In genomic region chr17:42119301-42119700, GRCh38 we compare ENCODE assay signal across 19 cellular contexts. TPM values are rescaled to one million over a fixed set of nuclear protein-coding genes. Genes with fewer than 3 reads are reported as not detected.
DNase-seq lines count a peak whose midpoint lies in the region; ATAC-seq, FAIRE-seq and TF ChIP-seq lines count a peak whose summit lies in the region.
"Had no signal": no experiment of that assay in that cellular context is flagged by ENCODE, and none has a peak within 500 bp of the region (broad histone marks: within the 10 kb centered on the region; RNA-seq: fewer than 3 reads in every experiment).

No MANE protein-coding gene starts in this region.

- SMC1A ChIA-PET in GM12878 (lab: Charles Lee; ENCODE audit: uncharacterized antibody, unreplicated experiment): interaction anchor here (1.1 to 5.2 kb wide), 8 partner anchors 11 to 155 kb away, joined by 3 to 53 read pairs (median 6); partner anchors contain the start of genes CNP, KCNH4 and NKIRAS2

- no peak for TF ChIP-seq RAD21 in GM12878 (IDR thresholded peaks at IDR 0.05; ENCODE audit: insufficient read depth, low read depth, low read length)

- intact Hi-C loops in natural killer cell (cut with micrococcal nuclease) (loop anchor here (5.0 kb wide), 1 partner anchor 382 kb away; no protein-coding TSS in a partner anchor), GM12878 (cut with micrococcal nuclease; ENCODE audit: unreplicated experiment) (no loop called here), vagina (cut with DNase I) (no loop called here)

- peak overlapping the region; percentile 94 for H3K4me3 ChIP-seq in Loucy (ENCODE audit: low read length, poor library complexity, severe bottlenecking)
- H3K4me3 ChIP-seq in GM12878: no peak overlapping the region
- H3K4me3 ChIP-seq in vagina: no peak overlapping the region
- no peak overlapping the region for H3K4me3 ChIP-seq in Peyer's patch
- H3K4me3 ChIP-seq: ascending aorta had no signal

- in situ Hi-C loops in GM12878 (cut with MboI): no loop called here

- TSS peak; percentile 77 for BruUV-seq in GM12878 (replicated peaks; lab: Mats Ljungman, UMichigan)

- CTCF ChIA-PET in GM12878 (lab: Yijun Ruan, JAX): interaction anchor here (0.6 to 7.1 kb wide), 18 partner anchors 8 to 444 kb away, joined by 3 to 138 read pairs (median 5); partner anchors contain the start of genes CNP, KCNH4, NKIRAS2 and RAB5C

- H3K36me3 ChIP-seq in Loucy (ENCODE audit: insufficient read depth, low read length) (peaks cover 6% of the 10 kb centered on the region; the same call in 1 of the 2 replicates), GM12878 (ENCODE audit: control insufficient read depth in 2 of 2, insufficient read depth in 2 of 2, low read length in 1 of 2) (peaks cover 6 to 8% of the 10 kb centered on the region in 2 experiments; a peak in 3 of 4 replicates), vagina (peaks cover 0 to 18% of the 10 kb centered on the region in 2 donors), Peyer's patch (no peaks in the 10 kb centered on the region)

- H3K36me3 Mint-ChIP-seq in natural killer cell: no peaks in the 10 kb centered on the region
- H3K36me3 Mint-ChIP-seq in natural killer cell treated with Interleukin-12 subunit alpha and Interleukin-12 subunit beta and Interleukin-15 and Interleukin-18, amount 100 ng/mL, for 72 hours: no peaks in the 10 kb centered on the region

- TF ChIP-seq POLR2A in GM12878 (IDR thresholded peaks at IDR 0.05; ENCODE audit: low read depth, low read length) (no peak), vagina (IDR thresholded peaks at IDR 0.05) (no peak), Peyer's patch (IDR thresholded peaks at IDR 0.05) (no peak)

- H3K4me1 Mint-ChIP-seq in natural killer cell: peaks cover 5 to 24% of the 10 kb centered on the region in 2 donors
- H3K4me1 Mint-ChIP-seq in natural killer cell treated with Interleukin-12 subunit alpha and Interleukin-12 subunit beta and Interleukin-15 and Interleukin-18, amount 100 ng/mL, for 72 hours (ENCODE audit: low read depth in 2 of 2): peaks cover 19 to 27% of the 10 kb centered on the region in 2 donors

- H3K27me3 ChIP-seq in Loucy (ENCODE audit: insufficient read depth, low read length, poor library complexity, severe bottlenecking): no peaks in the 10 kb centered on the region
- H3K27me3 ChIP-seq in GM12878 (replicated peaks in 1 of 2; ENCODE audit: control insufficient read depth in 2 of 2, insufficient read depth in 2 of 2, low read length in 1 of 2): no peaks in the 10 kb centered on the region
- no peaks in the 10 kb centered on the region for H3K27me3 ChIP-seq in vagina
- no peaks in the 10 kb centered on the region for H3K27me3 ChIP-seq in Peyer's patch
- H3K27me3 ChIP-seq: ascending aorta, foreskin keratinocyte had no signal

- H3K4me3 Mint-ChIP-seq in natural killer cell: peak overlapping the region; percentile 13
- no peak overlapping the region for H3K4me3 Mint-ChIP-seq in natural killer cell treated with Interleukin-12 subunit alpha and Interleukin-12 subunit beta and Interleukin-15 and Interleukin-18, amount 100 ng/mL, for 72 hours

- H3K9me3 ChIP-seq in Loucy (ENCODE audit: insufficient read depth, low read depth, low read length): no peaks in the 10 kb centered on the region
- no peaks in the 10 kb centered on the region; the same call in 2 of the 3 replicates for H3K9me3 ChIP-seq in GM12878 (replicated peaks; ENCODE audit: control insufficient read depth, insufficient read depth, low read length)
- H3K9me3 ChIP-seq in vagina: no peaks in the 10 kb centered on the region
- no peaks in the 10 kb centered on the region for H3K9me3 ChIP-seq in Peyer's patch
- H3K9me3 ChIP-seq: ascending aorta, psoas muscle had no signal

- DNase-seq in natural killer cell (no peak), GM12878 (ENCODE audit: low read depth, low spot score) (no peak), vagina (ENCODE audit: extremely low spot score in 2 of 2) (no peak), Peyer's patch (no peak), NCI-H146 (lab: John Stamatoyannopoulos, UW) (no peak)
- no peak for DNase-seq in natural killer cell treated with Interleukin-12 subunit alpha and Interleukin-12 subunit beta and Interleukin-15 and Interleukin-18, amount 100 ng/mL, for 72 hours (ENCODE audit: low spot score)
- no peak for DNase-seq in stimulated activated CD4-positive, alpha-beta T cell treated with anti-CD3 and anti-CD28 coated beads, Interleukin-2, amount 100 ng/mL, for 48 hours
- DNase-seq: cerebellar nuclear complex, foreskin keratinocyte, left ventricle myocardium superior, NCI-H2029 treated with DMSO at 0.1 percent for 48 hours, PC-3, psoas muscle, SIG-M5 had no signal

- H3F3A ChIP-seq in Loucy (ENCODE audit: low read depth): no peaks in the 10 kb centered on the region

- RAD21 ChIA-PET in GM12878 (lab: Charles Lee; ENCODE audit: unreplicated experiment): interaction anchor here (1.1 to 4.7 kb wide), 7 partner anchors 54 to 287 kb away, joined by 4 to 78 read pairs (median 7); partner anchors contain the start of gene KCNH4

- peak overlapping the region; percentile 89 for H3K4me2 ChIP-seq in Loucy (ENCODE audit: low read depth, low read length, poor library complexity, severe bottlenecking)
- no peak overlapping the region; the same call in 1 of the 2 replicates for H3K4me2 ChIP-seq in GM12878 (ENCODE audit: control insufficient read depth, insufficient read depth)

- H2AFZ ChIP-seq in Loucy (ENCODE audit: low read length) (no peak overlapping the region), GM12878 (ENCODE audit: control insufficient read depth, low read depth, low read length) (no peak overlapping the region)

- POLR2A ChIA-PET in GM12878 (lab: Charles Lee): interaction anchor here (0.5 to 3.0 kb wide), 8 partner anchors 35 to 174 kb away, joined by 3 to 15 read pairs (median 6); partner anchors contain the start of genes CNP and KCNH4

- H3K4me1 ChIP-seq in Loucy (ENCODE audit: insufficient read depth, low read length, poor library complexity, severe bottlenecking) (peaks cover 13% of the 10 kb centered on the region), GM12878 (ENCODE audit: control insufficient read depth, insufficient read depth, low read length) (peaks cover 17% of the 10 kb centered on the region), vagina (peaks cover 35% of the 10 kb centered on the region), Peyer's patch (peaks cover 0 to 37% (median 4%) of the 10 kb centered on the region in 4 donors)

- H3K27me3 Mint-ChIP-seq in natural killer cell (ENCODE audit: low read depth in 2 of 2): no peaks in the 10 kb centered on the region
- H3K27me3 Mint-ChIP-seq in natural killer cell treated with Interleukin-12 subunit alpha and Interleukin-12 subunit beta and Interleukin-15 and Interleukin-18, amount 100 ng/mL, for 72 hours: no peaks in the 10 kb centered on the region
- H3K27me3 Mint-ChIP-seq: activated naive CD8-positive, alpha-beta T cell had no signal

- H3K27ac ChIP-seq in GM12878 (ENCODE audit: control insufficient read depth, insufficient read depth) (no peak overlapping the region), vagina (peak overlapping the region; percentile 3), Peyer's patch (peak overlapping the region in 1 of 4 donors; percentile 19)
- H3K27ac ChIP-seq: ascending aorta, foreskin keratinocyte, psoas muscle had no signal

- 85% methylated on average over 18 of the region's 18 CpGs for WGBS in GM12878 (ENCODE audit: insufficient coverage, insufficient replicate concordance, low lambda C conversion rate, missing lambda C conversion rate)

- peak overlapping the region; percentile 44 for H3K9ac ChIP-seq in Loucy (ENCODE audit: low read depth, low read length, poor library complexity, severe bottlenecking)
- no peak overlapping the region for H3K9ac ChIP-seq in GM12878 (ENCODE audit: control insufficient read depth, insufficient read depth, low read length)

- H3K9me2 ChIP-seq in Loucy (replicated peaks; ENCODE audit: low read depth, low read length): no peaks in the 10 kb centered on the region

- H4K20me1 ChIP-seq in Loucy (ENCODE audit: insufficient read depth, low read length, poor library complexity, severe bottlenecking): no peaks in the 10 kb centered on the region
- no peaks in the 10 kb centered on the region for H4K20me1 ChIP-seq in GM12878 (ENCODE audit: control insufficient read depth, insufficient read depth)

- H3K79me2 ChIP-seq in Loucy (ENCODE audit: insufficient read depth, low read length) (peaks cover 15% of the 10 kb centered on the region; the same call in 1 of the 2 replicates), GM12878 (ENCODE audit: control insufficient read depth, insufficient read depth, low read length) (peaks cover 2% of the 10 kb centered on the region; the same call in 1 of the 2 replicates)

- no peak for TF ChIP-seq EP300 in GM12878 (IDR thresholded peaks at IDR 0.05; ENCODE audit: borderline replicate concordance in 1 of 2, control insufficient read depth in 1 of 2, low read depth in 2 of 2, low read length in 2 of 2)

- FAIRE-seq in GM12878 (lab: Jason Lieb, UNC): no peak

- ATAC-seq in natural killer cell (no peak), GM12878 (no peak)
- no peak for ATAC-seq in natural killer cell treated with Interleukin-12 subunit alpha and Interleukin-12 subunit beta and Interleukin-15 and Interleukin-18, amount 100 ng/mL, for 72 hours
- ATAC-seq: foreskin keratinocyte, left ventricle myocardium superior, PC-3, psoas muscle had no signal

- TF ChIP-seq CTCF in natural killer cell (IDR thresholded peaks at IDR 0.05) (no peak), Loucy (conservative IDR thresholded peaks at IDR 0.05; ENCODE audit: low read length) (no peak), GM12878 (IDR thresholded peaks at IDR 0.05 in 2 of 3, conservative IDR thresholded peaks at IDR 0.05 in 1 of 3; ENCODE audit: control insufficient read depth in 2 of 3, extremely low read depth in 1 of 3, insufficient read depth in 1 of 3, low read depth in 3 of 3, low read length in 3 of 3) (no peak), vagina (IDR thresholded peaks at IDR 0.05) (no peak), Peyer's patch (IDR thresholded peaks at IDR 0.05) (no peak)

- H3K9me3 Mint-ChIP-seq in natural killer cell: no peaks in the 10 kb centered on the region
- H3K9me3 Mint-ChIP-seq in natural killer cell treated with Interleukin-12 subunit alpha and Interleukin-12 subunit beta and Interleukin-15 and Interleukin-18, amount 100 ng/mL, for 72 hours: no peaks in the 10 kb centered on the region

- H3K27ac Mint-ChIP-seq in natural killer cell: no peak overlapping the region
- H3K27ac Mint-ChIP-seq in natural killer cell treated with Interleukin-12 subunit alpha and Interleukin-12 subunit beta and Interleukin-15 and Interleukin-18, amount 100 ng/mL, for 72 hours: no peak overlapping the region

RNA-seq across cellular contexts. Expression of gene KAT2A, which starts 1.9 kb away (rescaled TPM):
- total RNA-seq in natural killer cell (10 to 100 TPM; 29.6 to 32.8 (median 29.9) TPM), GM12878 (2014; rRNA removed) (12.6 and 16.3 TPM in 2 replicates), GM12878 (2014; rRNA removed; fragmentation: Illumina TruSeq; extraction: Trizol) (12.3 and 12.9 TPM in 2 replicates), GM12878 (2021) (31.9 and 33.3 TPM in 2 replicates), vagina (63.1 TPM), Peyer's patch (100 to 1,000 TPM in 1 of 4 donors, 10 to 100 TPM in 2, 1 to 10 TPM in 1; 9.8 to 172 (median 38.4) TPM)
- 10 to 100 TPM; 16.5 to 56.5 TPM for total RNA-seq in natural killer cell treated with Interleukin-12 subunit alpha and Interleukin-12 subunit beta and Interleukin-15 and Interleukin-18, amount 100 ng/mL, for 72 hours
- 42.6 and 59.8 TPM in 2 replicates for total RNA-seq in GM12878 (2013; cell fraction: nucleolus; rRNA removed)
- 15.8 TPM for polyA plus RNA-seq in GM12878 (2011; ENCODE audit: low read depth)
- polyA plus RNA-seq in GM12878 (2011; rRNA removed) (25.8 and 46.1 TPM in 2 replicates), GM12878 (2014; fragmentation: Illumina TruSeq; extraction: Trizol) (17.1 and 25.7 TPM in 2 replicates), GM12878 (2014; fragmentation: Nextera tagmentation; extraction: Ambion mirVana) (1 to 10 TPM in 1 of 2 experiments, under 1 TPM in 1; 0.85 to 3.0 TPM), GM12878 (2014; rRNA removed) (47.5 and 52.3 TPM in 2 replicates), GM12878 (2016; fragmentation: Nextera tagmentation; extraction: Ambion mirVana) (10 to 100 TPM; 11.0 to 12.6 TPM)
- polyA plus RNA-seq in GM12878 (2011; cell fraction: cytosol; rRNA removed): 33.4 and 45.6 TPM in 2 replicates
- polyA plus RNA-seq in GM12878 (2011; cell fraction: nucleus; rRNA removed): 433 and 500 TPM in 2 replicates
- 26.4 and 29.6 TPM in 2 replicates for polyA plus RNA-seq in GM12878 (2012)
- 15.8 and 20.1 TPM in 2 replicates for polyA minus RNA-seq in GM12878 (2011; rRNA and poly(A)+ RNA removed)
- 11.9 TPM in 2 replicates for polyA minus RNA-seq in GM12878 (2011; cell fraction: cytosol; rRNA and poly(A)+ RNA removed)
- polyA minus RNA-seq in GM12878 (2011; cell fraction: nucleus; rRNA and poly(A)+ RNA removed): 26.1 and 36.8 TPM in 2 replicates
- total RNA-seq: PC-3 had no signal

RNA-seq across cellular contexts. Expression of gene HSPB9, which starts 3.3 kb away (rescaled TPM):
- total RNA-seq in natural killer cell (not detected), GM12878 (2014; rRNA removed) (not detected in 2 replicates), GM12878 (2014; rRNA removed; fragmentation: Illumina TruSeq; extraction: Trizol) (not detected in 2 replicates), GM12878 (2021) (not detected in 2 replicates), vagina (1.2 TPM), Peyer's patch (not detected)
- total RNA-seq in natural killer cell treated with Interleukin-12 subunit alpha and Interleukin-12 subunit beta and Interleukin-15 and Interleukin-18, amount 100 ng/mL, for 72 hours: not detected
- not detected in 2 replicates for total RNA-seq in GM12878 (2013; cell fraction: nucleolus; rRNA removed)
- polyA plus RNA-seq in GM12878 (2011; ENCODE audit: low read depth): 0.13 TPM
- polyA plus RNA-seq in GM12878 (2011; rRNA removed) (0.04 and 0.07 TPM in 2 replicates), GM12878 (2014; fragmentation: Illumina TruSeq; extraction: Trizol) (not detected in 2 replicates), GM12878 (2014; fragmentation: Nextera tagmentation; extraction: Ambion mirVana) (not detected), GM12878 (2014; rRNA removed) (not detected in 2 replicates), GM12878 (2016; fragmentation: Nextera tagmentation; extraction: Ambion mirVana) (under 1 TPM; 0.11 to 0.40 TPM)
- 0.07 and 0.09 TPM in 2 replicates for polyA plus RNA-seq in GM12878 (2011; cell fraction: cytosol; rRNA removed)
- 0.81 and 1.4 TPM in 2 replicates for polyA plus RNA-seq in GM12878 (2011; cell fraction: nucleus; rRNA removed)
- 0.26 and 0.27 TPM in 2 replicates for polyA plus RNA-seq in GM12878 (2012)
- polyA minus RNA-seq in GM12878 (2011; rRNA and poly(A)+ RNA removed): not detected in 2 replicates
- not detected in 2 replicates for polyA minus RNA-seq in GM12878 (2011; cell fraction: cytosol; rRNA and poly(A)+ RNA removed)
- 0.12 TPM in 1 of 2 replicates, not detected in the other for polyA minus RNA-seq in GM12878 (2011; cell fraction: nucleus; rRNA and poly(A)+ RNA removed)
- total RNA-seq: ascending aorta, foreskin keratinocyte, mononuclear cell, PC-3, temporal lobe had no signal
- polyA plus RNA-seq: foreskin keratinocyte had no signal

RNA-seq across cellular contexts. Expression of gene DHX58, which starts 6.8 kb away (rescaled TPM):
- total RNA-seq in natural killer cell: 10 to 100 TPM; 22.0 to 29.0 (median 24.5) TPM
- total RNA-seq in natural killer cell treated with Interleukin-12 subunit alpha and Interleukin-12 subunit beta and Interleukin-15 and Interleukin-18, amount 100 ng/mL, for 72 hours: 1 to 10 TPM; 7.0 to 7.6 TPM
- total RNA-seq in GM12878 (2013; cell fraction: nucleolus; rRNA removed): 46.8 and 50.8 TPM in 2 replicates
- 24.5 and 26.4 TPM in 2 replicates for total RNA-seq in GM12878 (2014; rRNA removed)
- 16.2 and 18.6 TPM in 2 replicates for total RNA-seq in GM12878 (2014; rRNA removed; fragmentation: Illumina TruSeq; extraction: Trizol)
- total RNA-seq in GM12878 (2021): 26.1 and 29.9 TPM in 2 replicates
- 20.6 TPM for polyA plus RNA-seq in GM12878 (2011; ENCODE audit: low read depth)
- polyA plus RNA-seq in GM12878 (2011; rRNA removed): 50.8 and 69.8 TPM in 2 replicates
- 73.1 and 107 TPM in 2 replicates for polyA plus RNA-seq in GM12878 (2011; cell fraction: cytosol; rRNA removed)
- 186 and 226 TPM in 2 replicates for polyA plus RNA-seq in GM12878 (2011; cell fraction: nucleus; rRNA removed)
- polyA plus RNA-seq in GM12878 (2012): 29.9 and 37.6 TPM in 2 replicates
- polyA plus RNA-seq in GM12878 (2014; fragmentation: Illumina TruSeq; extraction: Trizol): 6.8 and 16.5 TPM in 2 replicates
- 1 to 10 TPM; 3.5 to 3.7 TPM for polyA plus RNA-seq in GM12878 (2014; fragmentation: Nextera tagmentation; extraction: Ambion mirVana)
- 31.1 and 33.1 TPM in 2 replicates for polyA plus RNA-seq in GM12878 (2014; rRNA removed)
- 10 to 100 TPM in 1 of 2 experiments, 1 to 10 TPM in 1; 8.4 to 11.2 TPM for polyA plus RNA-seq in GM12878 (2016; fragmentation: Nextera tagmentation; extraction: Ambion mirVana)
- 59.8 and 80.8 TPM in 2 replicates for polyA minus RNA-seq in GM12878 (2011; rRNA and poly(A)+ RNA removed)
- 21.2 and 27.8 TPM in 2 replicates for polyA minus RNA-seq in GM12878 (2011; cell fraction: cytosol; rRNA and poly(A)+ RNA removed)
- 51.4 and 60.2 TPM in 2 replicates for polyA minus RNA-seq in GM12878 (2011; cell fraction: nucleus; rRNA and poly(A)+ RNA removed)
- total RNA-seq in vagina: 8.1 TPM
- 10 to 100 TPM; 12.8 to 24.8 (median 18.4) TPM for total RNA-seq in Peyer's patch
- total RNA-seq: PC-3 had no signal

RNA-seq across cellular contexts. Expression of gene ZNF385C, which starts 21.0 kb away (rescaled TPM):
- total RNA-seq in natural killer cell (under 1 TPM in 1 of 3 donors, not detected in 2; 0.28 TPM), GM12878 (2014; rRNA removed) (not detected in 2 replicates), GM12878 (2014; rRNA removed; fragmentation: Illumina TruSeq; extraction: Trizol) (0.09 TPM in 1 of 2 replicates, not detected in the other), GM12878 (2021) (not detected in 2 replicates), vagina (0.49 TPM), Peyer's patch (1 to 10 TPM in 1 of 4 donors, under 1 TPM in 1, not detected in 2; 0.53 to 1.3 TPM)
- not detected for total RNA-seq in natural killer cell treated with Interleukin-12 subunit alpha and Interleukin-12 subunit beta and Interleukin-15 and Interleukin-18, amount 100 ng/mL, for 72 hours
- total RNA-seq in GM12878 (2013; cell fraction: nucleolus; rRNA removed): 0.37 and 1.7 TPM in 2 replicates
- not detected for polyA plus RNA-seq in GM12878 (2011; ENCODE audit: low read depth)
- polyA plus RNA-seq in GM12878 (2011; rRNA removed) (0.07 and 0.09 TPM in 2 replicates), GM12878 (2014; fragmentation: Illumina TruSeq; extraction: Trizol) (0.07 and 0.11 TPM in 2 replicates), GM12878 (2014; fragmentation: Nextera tagmentation; extraction: Ambion mirVana) (not detected), GM12878 (2014; rRNA removed) (0.04 and 0.20 TPM in 2 replicates), GM12878 (2016; fragmentation: Nextera tagmentation; extraction: Ambion mirVana) (under 1 TPM; 0.06 to 0.11 TPM)
- 0.13 and 0.17 TPM in 2 replicates for polyA plus RNA-seq in GM12878 (2011; cell fraction: cytosol; rRNA removed)
- polyA plus RNA-seq in GM12878 (2011; cell fraction: nucleus; rRNA removed): 0.06 and 0.36 TPM in 2 replicates
- 0.26 and 0.56 TPM in 2 replicates for polyA plus RNA-seq in GM12878 (2012)
- polyA minus RNA-seq in GM12878 (2011; rRNA and poly(A)+ RNA removed): not detected in 2 replicates
- polyA minus RNA-seq in GM12878 (2011; cell fraction: cytosol; rRNA and poly(A)+ RNA removed): not detected in 2 replicates
- polyA minus RNA-seq in GM12878 (2011; cell fraction: nucleus; rRNA and poly(A)+ RNA removed): not detected in 2 replicates
- total RNA-seq: ascending aorta had no signal

RNA-seq across cellular contexts. Expression of gene RAB5C, which starts 35.5 kb away (rescaled TPM):
- total RNA-seq in natural killer cell (100 to 1,000 TPM; 137 to 151 (median 148) TPM), GM12878 (2014; rRNA removed) (52.9 and 60.5 TPM in 2 replicates), GM12878 (2014; rRNA removed; fragmentation: Illumina TruSeq; extraction: Trizol) (42.3 and 42.9 TPM in 2 replicates), GM12878 (2021) (67.7 and 70.7 TPM in 2 replicates), vagina (111 TPM), Peyer's patch (100 to 1,000 TPM in 2 of 4 donors, 10 to 100 TPM in 2; 80.9 to 153 (median 116) TPM)
- 10 to 100 TPM; 67.4 to 73.7 TPM for total RNA-seq in natural killer cell treated with Interleukin-12 subunit alpha and Interleukin-12 subunit beta and Interleukin-15 and Interleukin-18, amount 100 ng/mL, for 72 hours
- total RNA-seq in GM12878 (2013; cell fraction: nucleolus; rRNA removed): 14.4 and 17.0 TPM in 2 replicates
- 30.0 TPM for polyA plus RNA-seq in GM12878 (2011; ENCODE audit: low read depth)
- polyA plus RNA-seq in GM12878 (2011; rRNA removed) (51.7 and 90.4 TPM in 2 replicates), GM12878 (2014; fragmentation: Illumina TruSeq; extraction: Trizol) (40.8 and 80.7 TPM in 2 replicates), GM12878 (2014; fragmentation: Nextera tagmentation; extraction: Ambion mirVana) (1 to 10 TPM; 1.2 to 1.7 TPM), GM12878 (2014; rRNA removed) (91.9 and 94.4 TPM in 2 replicates), GM12878 (2016; fragmentation: Nextera tagmentation; extraction: Ambion mirVana) (10 to 100 TPM; 49.9 to 51.7 TPM)
- 117 and 153 TPM in 2 replicates for polyA plus RNA-seq in GM12878 (2011; cell fraction: cytosol; rRNA removed)
- 54.9 and 70.0 TPM in 2 replicates for polyA plus RNA-seq in GM12878 (2011; cell fraction: nucleus; rRNA removed)
- polyA plus RNA-seq in GM12878 (2012): 46.1 and 53.6 TPM in 2 replicates
- polyA minus RNA-seq in GM12878 (2011; rRNA and poly(A)+ RNA removed): 35.5 and 46.5 TPM in 2 replicates
- polyA minus RNA-seq in GM12878 (2011; cell fraction: cytosol; rRNA and poly(A)+ RNA removed): 16.0 and 32.4 TPM in 2 replicates
- polyA minus RNA-seq in GM12878 (2011; cell fraction: nucleus; rRNA and poly(A)+ RNA removed): 7.0 and 10.0 TPM in 2 replicates
- total RNA-seq: PC-3 had no signal
